In the genomic region with DNA sequence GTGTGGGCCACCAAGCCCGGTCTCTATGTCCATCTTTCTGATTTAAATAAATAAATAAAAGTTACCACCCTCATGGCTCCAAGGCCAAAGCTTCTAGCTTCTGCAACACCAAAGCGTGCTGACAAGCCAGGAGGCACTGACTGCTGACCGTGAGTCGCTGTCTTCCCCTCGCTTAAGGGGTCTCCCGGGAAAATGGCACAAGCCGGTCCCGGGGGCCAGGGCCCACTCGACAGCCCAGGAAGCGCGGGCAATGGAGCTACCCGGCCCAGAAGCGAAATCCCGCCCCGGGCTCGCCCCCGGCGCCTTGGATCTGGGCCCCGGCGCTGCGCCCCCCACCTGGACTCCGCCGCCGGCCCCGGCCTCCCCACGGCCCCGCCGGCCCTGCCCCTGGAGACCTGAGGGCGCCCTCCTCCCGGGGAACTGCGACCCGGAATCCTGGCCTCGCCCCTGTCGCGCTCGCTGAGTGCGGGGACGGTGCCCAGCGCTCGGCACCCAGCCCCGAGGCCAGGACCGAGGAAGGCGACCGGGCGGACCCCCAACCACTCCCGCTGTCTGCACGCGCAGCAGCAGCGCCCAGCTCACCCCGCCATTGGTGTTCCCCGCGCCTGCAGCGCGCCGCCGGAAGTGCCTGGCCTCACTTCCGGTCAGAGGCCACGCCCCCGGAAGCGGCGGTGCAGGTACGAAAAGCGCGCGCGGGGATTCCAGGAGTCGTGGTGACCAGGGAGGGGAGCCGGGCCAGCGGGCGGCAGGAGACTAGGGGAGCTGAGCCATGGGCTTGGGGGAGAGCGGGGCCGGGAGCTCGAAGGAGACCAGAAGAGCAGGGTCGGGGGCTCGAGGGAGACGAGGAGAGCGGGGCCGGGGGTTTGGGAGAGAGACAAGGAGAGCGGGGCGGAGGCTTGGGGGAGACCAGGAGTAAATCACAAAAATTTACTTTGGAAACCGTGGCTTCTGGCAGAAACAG, we compare ENCODE assay signal across 8 cellular contexts. TPM values are rescaled to one million over a fixed set of nuclear protein-coding genes. Genes with fewer than 3 reads are reported as not detected.
DNase-seq lines count a peak whose midpoint lies in the region; ATAC-seq and TF ChIP-seq lines count a peak whose summit lies in the region.

A gene (minus strand): TSS at position 626 of the 961 bp plus-strand sequence. CDS start 36 bp downstream, at position 590.
A gene (plus strand): TSS at position 647 of the 961 bp plus-strand sequence. CDS start 2,349 bp downstream, outside the sequence.

- peaks cover 17% of the 10 kb centered on the region for H3K4me1 ChIP-seq in CD4-positive, alpha-beta memory T cell (ENCODE audit: insufficient read depth, low read length)
- peaks cover 7 to 20% of the 10 kb centered on the region in 2 donors for H3K4me1 ChIP-seq in mucosa of rectum (ENCODE audit: control insufficient read depth in 2 of 2, insufficient read depth in 2 of 2, low read length in 2 of 2)

- H3K9me3 Mint-ChIP-seq in CD4-positive, alpha-beta memory T cell, result peaks cover 0 to 2% (median 0%) of the 10 kb centered on the region in 8 donors

- intact Hi-C loops in CD4-positive, alpha-beta memory T cell (cut with micrococcal nuclease), result loop anchor here (1.0 to 5.0 kb wide), 3 partner anchors 10 to 160 kb away; a partner anchor contains a TSS

- peaks cover 9% of the 10 kb centered on the region for H3K36me3 ChIP-seq in CD4-positive, alpha-beta memory T cell (ENCODE audit: insufficient read depth, low read length)
- H3K36me3 ChIP-seq in mucosa of rectum (ENCODE audit: control insufficient read depth in 2 of 2, insufficient read depth in 2 of 2, low read length in 2 of 2), result peaks cover 13 to 14% of the 10 kb centered on the region in 2 donors

- peak within 1 kb of the TSS; percentile 72 to 78 for H3K9ac ChIP-seq in mucosa of rectum (ENCODE audit: low read depth in 1 of 2, low read length in 2 of 2)

- peak within 1 kb of the TSS; percentile 47 to 82 for H3K4me3 ChIP-seq in CD4-positive, alpha-beta memory T cell (ENCODE audit: low read length in 2 of 2)
- H3K4me3 ChIP-seq in HL-60 (replicated peaks; ENCODE audit: insufficient read depth, low read length) (peak within 1 kb of the TSS; percentile 91), mucosa of rectum (ENCODE audit: low read length in 2 of 2) (peak within 1 kb of the TSS; percentile 80 to 89)

- TF ChIP-seq CTCF in HL-60 (IDR thresholded peaks at IDR 0.05; ENCODE audit: insufficient read depth, low read length), result no peak

- H3K4me3 Mint-ChIP-seq in CD4-positive, alpha-beta memory T cell, result peak within 1 kb of the TSS; percentile 92 to 96 (median 93)

- peak; percentile 62 for TF ChIP-seq POLR2A in erythroblast (IDR thresholded peaks at IDR 0.05; ENCODE audit: low read length)

- CTCF ChIA-PET in CD4-positive, alpha-beta memory T cell (lab: Charles Lee; ENCODE audit: partially characterized antibody), result interaction anchor here (0.8 to 1.1 kb wide), 3 partner anchors 9 to 228 kb away, joined by 3 read pairs; no protein-coding TSS in a partner anchor

- H3K36me3 Mint-ChIP-seq in CD4-positive, alpha-beta memory T cell, result peaks cover under 1 to 30% of the 10 kb centered on the region in 2 donors

- no peaks in the 10 kb centered on the region for H3K9me3 ChIP-seq in CD4-positive, alpha-beta memory T cell (ENCODE audit: control insufficient read depth in 1 of 2, low read length in 2 of 2)
- H3K9me3 ChIP-seq in mucosa of rectum (ENCODE audit: control insufficient read depth in 2 of 2, low read length in 2 of 2), result no peaks in the 10 kb centered on the region

- H3K27ac Mint-ChIP-seq in CD4-positive, alpha-beta memory T cell, result peak within 1 kb of the TSS; percentile 77 to 96 (median 94)

- POLR2A ChIA-PET in CD4-positive, alpha-beta memory T cell (lab: Charles Lee; ENCODE audit: partially characterized antibody), result interaction anchor here (1.2 to 2.2 kb wide), 4 partner anchors 9 to 709 kb away, joined by 3 to 16 read pairs (median 4); a partner anchor contains a TSS

- H3K4me1 Mint-ChIP-seq in CD4-positive, alpha-beta memory T cell, result peaks cover 4 to 27% (median 17%) of the 10 kb centered on the region in 4 donors

- peak within 1 kb of the TSS; percentile 72 for H3K27ac ChIP-seq in CD4-positive, alpha-beta memory T cell (ENCODE audit: low read depth, low read length)
- H3K27ac ChIP-seq in HL-60 (replicated peaks) (peak within 1 kb of the TSS; percentile 81), mucosa of rectum (ENCODE audit: low read depth in 2 of 2, low read length in 2 of 2) (peak within 1 kb of the TSS in 1 of 2 donors; percentile 52)

- DNase-seq in CD4-positive, alpha-beta memory T cell, result peak; percentile 41 to 61 (median 43)
- DNase-seq in HL-60 (ENCODE audit: low read depth in 1 of 2, low spot score in 1 of 2), result peak; percentile 74 to 82
- peak; percentile 85 for DNase-seq in OCI-M1 (lab: John Stamatoyannopoulos, UW)
- peak; percentile 81 for DNase-seq in activated T-cell treated with anti-CD3 and anti-CD28 coated beads for 48 hours (ENCODE audit: low read depth)
- DNase-seq in erythroblast (lab: John Stamatoyannopoulos, UW), result peak; percentile 86 to 88
- peak; percentile 69 for DNase-seq in stimulated activated CD8-positive, alpha-beta memory T cell treated with anti-CD3 and anti-CD28 coated beads, Interleukin-4, amount 100 ng/mL, for 24 hours (ENCODE audit: low read depth)

- peak; percentile 69 for ATAC-seq in GM19397 (IDR thresholded peaks at IDR 0.05; ENCODE audit: unreplicated experiment)

- no peaks in the 10 kb centered on the region for H3K27me3 Mint-ChIP-seq in CD4-positive, alpha-beta memory T cell

- no peaks in the 10 kb centered on the region for H3K27me3 ChIP-seq in CD4-positive, alpha-beta memory T cell (ENCODE audit: insufficient read depth, low read length)
- H3K27me3 ChIP-seq in HL-60 (ENCODE audit: insufficient read depth, poor library complexity, severe bottlenecking) (no peaks in the 10 kb centered on the region), mucosa of rectum (ENCODE audit: control insufficient read depth in 2 of 2, insufficient read depth in 2 of 2, low read length in 2 of 2) (no peaks in the 10 kb centered on the region)

RNA-seq across cellular contexts. Expression of the first gene that starts in this region (rescaled TPM):
- total RNA-seq in CD4-positive, alpha-beta memory T cell, result 10 to 100 TPM; 17.4 to 18.1 TPM
- 10 to 100 TPM; 29.9 to 32.9 TPM for polyA plus RNA-seq in CD4-positive, alpha-beta memory T cell

RNA-seq across cellular contexts. Expression of the second gene that starts in this region (rescaled TPM):
- total RNA-seq in CD4-positive, alpha-beta memory T cell, result 10 to 100 TPM; 20.9 to 21.3 TPM
- 10 to 100 TPM; 41.6 to 59.2 TPM for polyA plus RNA-seq in CD4-positive, alpha-beta memory T cell
